In the genomic region with DNA sequence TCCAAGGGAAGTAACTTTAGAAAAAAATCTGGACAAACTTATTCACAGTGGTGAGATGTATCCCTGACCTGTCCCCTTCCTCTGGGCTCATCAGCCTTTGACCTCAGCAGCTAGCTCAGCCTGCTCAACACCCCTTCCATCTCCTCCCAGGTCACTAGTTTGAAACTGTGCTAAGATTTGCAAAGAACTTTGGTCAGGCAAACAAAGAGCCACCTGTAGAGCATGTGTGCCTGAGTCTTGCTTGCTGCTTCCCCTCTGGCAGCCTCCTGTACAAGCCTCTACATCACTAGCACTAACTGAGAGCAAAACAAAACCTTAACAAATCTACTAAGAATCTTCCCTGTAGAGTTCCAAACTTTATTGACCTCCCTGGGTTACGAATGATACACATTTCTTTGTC, we compare ENCODE assay signal across 11 cellular contexts. TPM values are rescaled to one million over a fixed set of nuclear protein-coding genes. Genes with fewer than 3 reads are reported as not detected.
"Had no signal": no experiment of that assay in that cellular context is flagged by ENCODE, and none has a peak within 500 bp of the region (broad histone marks: within the 10 kb centered on the region; RNA-seq: fewer than 3 reads in every experiment).

No MANE protein-coding gene starts in this region.

- H3K9me3 ChIP-seq: pancreas, uterus had no signal

- H3K4me3 Mint-ChIP-seq: activated CD4-positive, alpha-beta memory T cell treated with anti-CD3 and anti-CD28 coated beads for 36 hours; activated T-cell treated with anti-CD3 and anti-CD28 coated beads, Interleukin-2, amount 50 U/mL, for 4 hours had no signal

- H3K27me3 ChIP-seq: pancreas, uterus had no signal

- H3K27ac Mint-ChIP-seq: activated CD4-positive, alpha-beta memory T cell treated with anti-CD3 and anti-CD28 coated beads for 36 hours had no signal

- H3K4me1 ChIP-seq: pancreas, uterus had no signal

- H3K27ac ChIP-seq: pancreas, uterus had no signal

- H3K9me3 Mint-ChIP-seq: activated CD4-positive, alpha-beta memory T cell treated with anti-CD3 and anti-CD28 coated beads for 36 hours; activated T-cell treated with anti-CD3 and anti-CD28 coated beads, Interleukin-2, amount 50 U/mL, for 4 hours had no signal

- ATAC-seq: activated T-cell treated with anti-CD3 and anti-CD28 coated beads, Interleukin-2, amount 50 U/mL, for 4 hours; esophagus mucosa; pancreas had no signal

- H3K4me3 ChIP-seq: pancreas, uterus had no signal

- DNase-seq: activated CD4-positive, alpha-beta memory T cell treated with anti-CD3 and anti-CD28 coated beads for 36 hours; activated CD4-positive, CD25-positive, alpha-beta regulatory T cell treated with anti-CD3 and anti-CD28 coated beads, Interleukin-2, amount 50 U/mL, for 72 hours; activated gamma-delta T cell treated with Interleukin-2 at 50 U/mL for 16 hours; activated T-cell treated with anti-CD3 and anti-CD28 coated beads, Interleukin-2, amount 50 U/mL, for 4 hours; cerebellar nuclear complex; dermis blood vessel endothelial cell; pancreas; stimulated activated CD4-positive, alpha-beta T cell treated with anti-CD3 and anti-CD28 coated beads, Interleukin-4, amount 100 ng/mL, for 4 hours; uterus had no signal

- H3K36me3 ChIP-seq: uterus had no signal

- H3K27me3 Mint-ChIP-seq: activated CD4-positive, alpha-beta memory T cell treated with anti-CD3 and anti-CD28 coated beads for 36 hours had no signal

RNA-seq across cellular contexts. Expression of a gene that starts 43.9 kb away (rescaled TPM):
- total RNA-seq: esophagus mucosa, lung microvascular endothelial cell had no signal
